Comparison of ENCODE assay signal across 8 cellular contexts in genomic region chr3:122754867-122755835, GRCh38. TPM values are rescaled to one million over a fixed set of nuclear protein-coding genes. Genes with fewer than 3 reads are reported as not detected.
A peak's percentile ranks its signal among the peaks of the same experiment; 100 is the strongest.
DNase-seq lines count a peak whose midpoint lies in the region; ATAC-seq and FAIRE-seq lines count a peak whose summit lies in the region.

No MANE protein-coding gene starts in this region.

- no peaks in the 10 kb centered on the region for H3K27me3 Mint-ChIP-seq in naive B cell

- no peak overlapping the region for H3K4me3 Mint-ChIP-seq in naive B cell

- H3K9me3 Mint-ChIP-seq in naive B cell = no peaks in the 10 kb centered on the region

- peak; percentile 88 for FAIRE-seq in GM18507 (lab: Jason Lieb, UNC)

- DNase-seq in 8988T (peak; percentile 17), GM18507 (ENCODE audit: extremely low spot score, insufficient read length, low read depth) (peak; percentile 12), KBM-7 (peak; percentile 72), cerebellum (ENCODE audit: low spot score) (peak; percentile 3), naive B cell (peak; percentile 49), NCI-H1417 treated with DMSO at 0.1 percent for 48 hours (lab: John Stamatoyannopoulos, UW) (no peak)
- no peak for DNase-seq in stimulated activated naive CD4-positive, alpha-beta T cell (lab: John Stamatoyannopoulos, UW)

- ATAC-seq in naive B cell (ENCODE audit: low read depth in 2 of 2) (peak; percentile 80 to 86), GM21367 (IDR thresholded peaks at IDR 0.05; ENCODE audit: unreplicated experiment) (no peak)

- H3K4me1 Mint-ChIP-seq in naive B cell = peaks cover 0 to 10% (median 0%) of the 10 kb centered on the region in 3 donors

- H3K27ac Mint-ChIP-seq in naive B cell = peak overlapping the region in 2 of 6 donors; percentile 43 to 56

- in situ Hi-C loops in KBM-7 (cut with MboI; ENCODE audit: low pct_unique_long_range_greater_than_20kb, low sequenced_read_pairs) = no loop called here

- H3K36me3 Mint-ChIP-seq in naive B cell = peaks cover 22 to 40% of the 10 kb centered on the region in 2 donors

RNA-seq across cellular contexts. Expression of gene HSPBAP1, which starts 38.5 kb away (rescaled TPM):
- 9.3 TPM for total RNA-seq in cerebellum
- 10 to 100 TPM in 4 of 6 donors, 1 to 10 TPM in 2; 8.6 to 14.7 (median 10.7) TPM for polyA plus RNA-seq in naive B cell (ENCODE audit: low read depth in 6 of 6)

RNA-seq across cellular contexts. Expression of gene SLC49A4, which starts 39.7 kb away (rescaled TPM):
- 24.1 TPM for total RNA-seq in cerebellum
- polyA plus RNA-seq in naive B cell (ENCODE audit: low read depth in 6 of 6) = 1 to 10 TPM; 3.0 to 5.4 (median 4.3) TPM

Comparison
In these comparisons a context has a peak if more than half of its experiments do, and no peak if none do; other contexts are left out.
1. DNase-seq: peak in 8988T (single experiment), GM18507 (single experiment), KBM-7 (single experiment), cerebellum (single experiment) and naive B cell (single experiment); none in NCI-H1417 treated with DMSO at 0.1 percent for 48 hours (single experiment) and stimulated activated naive CD4-positive, alpha-beta T cell (0 of 6).